In the genomic region with DNA sequence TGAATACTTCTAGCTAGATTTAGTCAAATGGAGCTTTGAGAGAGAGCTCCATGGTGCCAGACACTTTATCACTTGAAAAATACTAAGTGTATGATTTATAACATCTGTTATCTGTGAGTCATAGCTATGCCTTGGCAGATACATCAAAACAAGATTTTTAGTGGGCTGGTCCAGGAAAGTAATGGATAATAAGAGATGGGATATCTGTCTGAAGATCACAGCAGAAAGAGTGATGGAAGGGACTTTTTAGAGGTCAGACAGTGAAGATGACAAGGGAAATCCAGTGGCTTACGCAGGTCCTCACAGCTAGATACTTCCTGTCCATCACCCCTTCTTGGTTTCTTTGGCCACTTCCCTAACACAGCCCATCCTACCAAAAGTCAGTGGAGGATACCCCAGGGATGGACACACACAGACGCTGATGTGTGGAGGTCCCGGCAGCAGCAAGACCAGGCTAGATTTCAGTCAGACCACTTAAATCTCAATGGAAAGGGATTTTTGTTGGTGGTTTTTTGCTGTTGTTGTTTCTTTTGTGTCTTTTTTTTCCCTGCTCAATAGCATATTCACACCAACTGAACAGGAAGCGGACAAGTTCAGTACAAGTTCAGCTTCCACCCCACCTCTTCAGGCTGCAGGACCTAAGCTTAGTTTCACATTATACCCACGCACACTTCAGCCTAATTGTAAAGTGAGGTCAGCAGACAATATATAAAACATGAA, we compare ENCODE assay signal across 14 cellular contexts.
DNase-seq lines count a peak whose midpoint lies in the region; ATAC-seq, FAIRE-seq and TF ChIP-seq lines count a peak whose summit lies in the region.
"Had no signal": no experiment of that assay in that cellular context is flagged by ENCODE, and none has a peak within 500 bp of the region (broad histone marks: within the 10 kb centered on the region; RNA-seq: fewer than 3 reads in every experiment).

No MANE protein-coding gene starts in this region.

- no peaks in the 10 kb centered on the region for H3K36me3 Mint-ChIP-seq in activated CD8-positive, alpha-beta T cell treated with anti-CD3 and anti-CD28 coated beads, Interleukin-2, amount 10 ng/mL, durations not matched to agents 7 days and 5 days (ENCODE audit: low read depth)
- H3K36me3 Mint-ChIP-seq: activated CD8-positive, alpha-beta memory T cell treated with anti-CD3 and anti-CD28 coated beads, Interleukin-2, amount 10 ng/mL, durations not matched to agents 7 days and 5 days; activated naive CD8-positive, alpha-beta T cell treated with anti-CD3 and anti-CD28 coated beads, Interleukin-2, amount 10 ng/mL, durations not matched to agents 7 days and 5 days; naive thymus-derived CD8-positive, alpha-beta T cell had no signal

- H3K4me1 ChIP-seq in A549 (peaks cover 33% of the 10 kb centered on the region), HEK293 (ENCODE audit: control insufficient read depth, insufficient read depth, low read length) (no peaks in the 10 kb centered on the region; the same call in 1 of the 2 replicates), keratinocyte (ENCODE audit: control insufficient read depth, extremely low read depth, insufficient read depth, low read length) (peaks cover 22% of the 10 kb centered on the region), smooth muscle cell (ENCODE audit: low read depth) (no peaks in the 10 kb centered on the region)

- peaks cover 24% of the 10 kb centered on the region for H3K27me3 Mint-ChIP-seq in activated CD8-positive, alpha-beta T cell treated with anti-CD3 and anti-CD28 coated beads, Interleukin-2, amount 10 ng/mL, durations not matched to agents 7 days and 5 days (ENCODE audit: low read depth)

- H3K36me3 ChIP-seq in HEK293 (ENCODE audit: control insufficient read depth in 2 of 2, insufficient read depth in 1 of 2, low read length in 2 of 2) (no peaks in the 10 kb centered on the region), brain microvascular endothelial cell (replicated peaks) (no peaks in the 10 kb centered on the region), keratinocyte (ENCODE audit: control insufficient read depth in 2 of 2, extremely low read depth in 1 of 2, insufficient read depth in 2 of 2, low read length in 2 of 2) (no peaks in the 10 kb centered on the region), smooth muscle cell (ENCODE audit: low read depth) (no peaks in the 10 kb centered on the region)
- H3K36me3 ChIP-seq: BLaER1 had no signal

- H3K9ac ChIP-seq in keratinocyte (ENCODE audit: control insufficient read depth, extremely low read depth, insufficient read depth, low read length) (no peak overlapping the region), smooth muscle cell (ENCODE audit: low read depth) (no peak overlapping the region)
- H3K9ac ChIP-seq: BLaER1 had no signal

- WGBS in A549 (ENCODE audit: missing lambda C conversion rate), result 71% methylated on average over 5 of the region's 5 CpGs
- 77% methylated on average over 5 of the region's 5 CpGs for WGBS in smooth muscle cell (ENCODE audit: low lambda C conversion rate)

- no peak overlapping the region for H3K4me3 Mint-ChIP-seq in activated CD8-positive, alpha-beta T cell treated with anti-CD3 and anti-CD28 coated beads, Interleukin-2, amount 10 ng/mL, durations not matched to agents 7 days and 5 days
- H3K4me3 Mint-ChIP-seq: activated CD8-positive, alpha-beta memory T cell treated with anti-CD3 and anti-CD28 coated beads, Interleukin-2, amount 10 ng/mL, durations not matched to agents 7 days and 5 days; activated naive CD8-positive, alpha-beta T cell treated with anti-CD3 and anti-CD28 coated beads, Interleukin-2, amount 10 ng/mL, durations not matched to agents 7 days and 5 days; naive thymus-derived CD8-positive, alpha-beta T cell had no signal

- no peaks in the 10 kb centered on the region for H3K9me3 Mint-ChIP-seq in activated CD8-positive, alpha-beta T cell treated with anti-CD3 and anti-CD28 coated beads, Interleukin-2, amount 10 ng/mL, durations not matched to agents 7 days and 5 days (ENCODE audit: insufficient read depth)
- H3K9me3 Mint-ChIP-seq: activated naive CD8-positive, alpha-beta T cell treated with anti-CD3 and anti-CD28 coated beads, Interleukin-2, amount 10 ng/mL, durations not matched to agents 7 days and 5 days; naive thymus-derived CD8-positive, alpha-beta T cell had no signal

- H3K4me1 Mint-ChIP-seq in activated CD8-positive, alpha-beta T cell treated with anti-CD3 and anti-CD28 coated beads, Interleukin-2, amount 10 ng/mL, durations not matched to agents 7 days and 5 days (ENCODE audit: low read depth), result no peaks in the 10 kb centered on the region
- H3K4me1 Mint-ChIP-seq: activated CD8-positive, alpha-beta memory T cell treated with anti-CD3 and anti-CD28 coated beads, Interleukin-2, amount 10 ng/mL, durations not matched to agents 7 days and 5 days; activated naive CD8-positive, alpha-beta T cell treated with anti-CD3 and anti-CD28 coated beads, Interleukin-2, amount 10 ng/mL, durations not matched to agents 7 days and 5 days; naive thymus-derived CD8-positive, alpha-beta T cell had no signal

- CTCF ChIA-PET in A549 (lab: Yijun Ruan, JAX), result interaction anchor here (0.9 to 1.3 kb wide), 4 partner anchors 15 to 200 kb away, joined by 3 to 5 read pairs (median 3); no protein-coding TSS in a partner anchor
- CTCF ChIA-PET in HEK293 (lab: Yijun Ruan, JAX), result interaction anchor here (1.1 to 1.6 kb wide), 3 partner anchors 15 to 584 kb away, joined by 3 to 5 read pairs (median 4); no protein-coding TSS in a partner anchor
- CTCF ChIA-PET in activated CD8-positive, alpha-beta T cell treated with anti-CD3 and anti-CD28 coated beads, Interleukin-2, amount 10 ng/mL, durations not matched to agents 7 days and 5 days (lab: Charles Lee), result no interaction called here

- no peak for FAIRE-seq in A549 (lab: Jason Lieb, UNC)
- FAIRE-seq in keratinocyte (lab: Jason Lieb, UNC), result peak; percentile 69
- FAIRE-seq: endometrium had no signal

- H3K27ac ChIP-seq in A549, result peak overlapping the region; percentile 67 to 82
- H3K27ac ChIP-seq in HEK293 (ENCODE audit: extremely low read depth, low read depth, low read length), result no peak overlapping the region
- H3K27ac ChIP-seq in brain microvascular endothelial cell, result peak overlapping the region; percentile 75
- H3K27ac ChIP-seq in keratinocyte (ENCODE audit: control insufficient read depth, insufficient read depth, low read length), result no peak overlapping the region
- no peak overlapping the region for H3K27ac ChIP-seq in smooth muscle cell (ENCODE audit: low read depth)
- H3K27ac ChIP-seq: BLaER1 had no signal

- H3K27me3 ChIP-seq in brain microvascular endothelial cell (replicated peaks) (no peaks in the 10 kb centered on the region), keratinocyte (ENCODE audit: control insufficient read depth, extremely low read depth, insufficient read depth, low read length) (no peaks in the 10 kb centered on the region), smooth muscle cell (ENCODE audit: low read depth) (no peaks in the 10 kb centered on the region)
- H3K27me3 ChIP-seq: BLaER1 had no signal

- peak in 1 of 2 experiments; percentile 61 for DNase-seq in A549 (ENCODE audit: low read depth in 1 of 2, low spot score in 1 of 2)
- DNase-seq in brain microvascular endothelial cell, result peak; percentile 76
- no peak for DNase-seq in keratinocyte (ENCODE audit: low read depth, low spot score)
- no peak for DNase-seq in activated naive CD4-positive, alpha-beta T cell treated with Interleukin-2 at 50 U/mL for 16 hours
- no peak for DNase-seq in SIG-M5 treated with dmso at 0.1 percent for 504 hours (lab: John Stamatoyannopoulos, UW; ENCODE audit: unreplicated experiment)
- no peak for DNase-seq in smooth muscle cell (lab: John Stamatoyannopoulos, UW; ENCODE audit: unreplicated experiment)
- DNase-seq in activated CD8-positive, alpha-beta T cell treated with anti-CD3 and anti-CD28 coated beads, Interleukin-2, amount 10 ng/mL, durations not matched to agents 7 days and 5 days, result no peak
- DNase-seq: activated CD8-positive, alpha-beta memory T cell treated with anti-CD3 and anti-CD28 coated beads, Interleukin-2, amount 10 ng/mL, durations not matched to agents 7 days and 5 days; activated naive CD8-positive, alpha-beta T cell treated with anti-CD3 and anti-CD28 coated beads, Interleukin-2, amount 10 ng/mL, durations not matched to agents 7 days and 5 days; naive thymus-derived CD8-positive, alpha-beta T cell; NCI-H2081 had no signal

- H3K9me3 ChIP-seq in A549 (no peaks in the 10 kb centered on the region), HEK293 (ENCODE audit: control insufficient read depth, insufficient read depth, low read depth, low read length) (no peaks in the 10 kb centered on the region), keratinocyte (ENCODE audit: control insufficient read depth, low read depth, low read length) (no peaks in the 10 kb centered on the region), smooth muscle cell (replicated peaks; ENCODE audit: low read depth) (no peaks in the 10 kb centered on the region)
- H3K9me3 ChIP-seq: BLaER1 had no signal

- TF ChIP-seq CTCF in A549 (IDR thresholded peaks at IDR 0.05), result no peak
- TF ChIP-seq CTCF in HEK293 (tag by site-specific recombination; IDR thresholded peaks at IDR 0.05), result no peak
- no peak for TF ChIP-seq CTCF in brain microvascular endothelial cell (IDR thresholded peaks at IDR 0.05; ENCODE audit: low read depth, low read length, missing control alignments)
- no peak for TF ChIP-seq CTCF in keratinocyte (optimal IDR thresholded peaks at IDR 0.05 in 1 of 3, IDR thresholded peaks at IDR 0.05 in 1 of 3, conservative IDR thresholded peaks at IDR 0.05 in 1 of 3; ENCODE audit: extremely low read depth in 1 of 3, insufficient read depth in 2 of 3, low read length in 3 of 3)
- TF ChIP-seq CTCF in smooth muscle cell (IDR thresholded peaks at IDR 0.05; ENCODE audit: borderline replicate concordance, insufficient read depth, poor library complexity, severe bottlenecking), result no peak

- TF ChIP-seq EP300 in A549 (IDR thresholded peaks at IDR 0.05), result no peak; a peak in 2 of 5 replicates

- H3K79me2 ChIP-seq in keratinocyte (ENCODE audit: control insufficient read depth, insufficient read depth, low read length) (no peaks in the 10 kb centered on the region), smooth muscle cell (ENCODE audit: low read depth) (no peaks in the 10 kb centered on the region)

- H3K9me1 ChIP-seq in keratinocyte (ENCODE audit: control insufficient read depth, extremely low read depth, insufficient read depth, low read length), result no peaks in the 10 kb centered on the region

- dilution Hi-C loops in keratinocyte (cut with MboI; ENCODE audit: extremely low pct_ligation_motif_present, low sequenced_read_pairs), result no loop called here

- H3K4me3 ChIP-seq in A549 (no peak overlapping the region), HEK293 (ENCODE audit: low read depth, low read length) (no peak overlapping the region), brain microvascular endothelial cell (ENCODE audit: low read depth, low read length) (no peak overlapping the region), keratinocyte (ENCODE audit: control insufficient read depth in 2 of 3, extremely low read depth in 1 of 3, insufficient read depth in 2 of 3, low read depth in 1 of 3, low read length in 3 of 3) (peak overlapping the region in 1 of 3 experiments; percentile 21), smooth muscle cell (no peak overlapping the region)
- H3K4me3 ChIP-seq: BLaER1 had no signal

- H3K4me2 ChIP-seq in A549, result peak overlapping the region; percentile 62
- no peak overlapping the region for H3K4me2 ChIP-seq in keratinocyte (ENCODE audit: control insufficient read depth, extremely low read depth, insufficient read depth, low read depth, low read length)
- no peak overlapping the region for H3K4me2 ChIP-seq in smooth muscle cell

- in situ Hi-C loops in brain microvascular endothelial cell (cut with HindIII; ENCODE audit: low pct_ligation_motif_present, low sequenced_read_pairs), result no loop called here

- H3K27ac Mint-ChIP-seq in activated CD8-positive, alpha-beta T cell treated with anti-CD3 and anti-CD28 coated beads, Interleukin-2, amount 10 ng/mL, durations not matched to agents 7 days and 5 days, result no peak overlapping the region
- H3K27ac Mint-ChIP-seq: activated CD8-positive, alpha-beta memory T cell treated with anti-CD3 and anti-CD28 coated beads, Interleukin-2, amount 10 ng/mL, durations not matched to agents 7 days and 5 days; activated naive CD8-positive, alpha-beta T cell treated with anti-CD3 and anti-CD28 coated beads, Interleukin-2, amount 10 ng/mL, durations not matched to agents 7 days and 5 days; naive thymus-derived CD8-positive, alpha-beta T cell had no signal

- H2AFZ ChIP-seq in keratinocyte (ENCODE audit: control insufficient read depth, low read length) (no peak overlapping the region), smooth muscle cell (ENCODE audit: low read depth) (no peak overlapping the region)

- TF ChIP-seq POLR2A in A549 (IDR thresholded peaks at IDR 0.05; ENCODE audit: low read length), result no peak

- no peak for TF ChIP-seq RAD21 in A549 (conservative IDR thresholded peaks at IDR 0.05 in 1 of 2, IDR thresholded peaks at IDR 0.05 in 1 of 2)

- no peaks in the 10 kb centered on the region for H3F3A ChIP-seq in smooth muscle cell (ENCODE audit: low read depth)

- ATAC-seq in A549, result peak; percentile 59 to 76; a peak in 4 of 6 replicates
- no peak for ATAC-seq in activated CD8-positive, alpha-beta T cell treated with anti-CD3 and anti-CD28 coated beads, Interleukin-2, amount 10 ng/mL, durations not matched to agents 7 days and 5 days
- ATAC-seq: activated CD8-positive, alpha-beta memory T cell treated with anti-CD3 and anti-CD28 coated beads, Interleukin-2, amount 10 ng/mL, durations not matched to agents 7 days and 5 days; naive thymus-derived CD8-positive, alpha-beta T cell had no signal

- POLR2A ChIA-PET in A549 (lab: Yijun Ruan, JAX) (no interaction called here), HEK293 (lab: Yijun Ruan, JAX) (no interaction called here)
- POLR2A ChIA-PET in activated CD8-positive, alpha-beta T cell treated with anti-CD3 and anti-CD28 coated beads, Interleukin-2, amount 10 ng/mL, durations not matched to agents 7 days and 5 days (lab: Charles Lee), result no interaction called here

- no peaks in the 10 kb centered on the region for H4K20me1 ChIP-seq in keratinocyte (ENCODE audit: control insufficient read depth, extremely low read depth, insufficient read depth, low read length)
- H4K20me1 ChIP-seq in smooth muscle cell (ENCODE audit: low read depth), result no peaks in the 10 kb centered on the region
- H4K20me1 ChIP-seq: BLaER1 had no signal

Comparison
In these comparisons a context has a peak if more than half of its experiments do, and no peak if none do; other contexts are left out.
1. H3K27ac ChIP-seq: peak in A549 (2 of 2) and brain microvascular endothelial cell (single experiment); none in HEK293 (single experiment), keratinocyte (single experiment) and smooth muscle cell (single experiment).